16 cellular contexts compared by ENCODE assay signal in the genomic region with DNA sequence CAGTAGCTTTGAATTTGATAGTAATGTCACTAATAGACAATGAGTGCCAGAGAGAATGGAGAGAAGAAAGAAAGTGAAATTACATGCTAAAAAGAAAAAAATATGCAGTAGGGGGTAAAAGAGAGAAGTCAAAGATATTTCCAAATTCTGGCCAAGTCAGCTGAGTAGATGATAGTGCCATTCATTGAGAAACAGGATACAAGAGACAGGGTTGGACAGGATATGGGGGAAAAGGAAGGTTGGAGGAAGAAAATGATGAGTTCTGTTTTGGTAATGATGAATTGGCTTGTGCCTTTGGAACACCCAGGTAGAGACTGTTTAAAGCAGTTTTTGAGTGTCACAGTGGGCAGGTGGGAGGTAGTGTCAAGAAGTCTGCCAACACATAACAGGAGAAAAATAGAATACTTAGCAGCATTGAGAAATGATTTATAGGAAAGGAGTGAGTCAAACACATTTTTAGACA.
DNase-seq lines count a peak whose midpoint lies in the region; ATAC-seq, FAIRE-seq and TF ChIP-seq lines count a peak whose summit lies in the region.
"Had no signal": no experiment of that assay in that cellular context is flagged by ENCODE, and none has a peak within 500 bp of the region (broad histone marks: within the 10 kb centered on the region; RNA-seq: fewer than 3 reads in every experiment).

No MANE protein-coding gene starts in this region.

- peaks cover 9 to 35% (median 27%) of the 10 kb centered on the region in 3 donors for H3K4me1 ChIP-seq in pancreas
- H3K4me1 ChIP-seq in testis, result peaks cover 16% of the 10 kb centered on the region

- H3K36me3 ChIP-seq in brain microvascular endothelial cell (replicated peaks) (no peaks in the 10 kb centered on the region), pancreas (no peaks in the 10 kb centered on the region), testis (ENCODE audit: low read depth, missing control alignments) (no peaks in the 10 kb centered on the region)
- H3K36me3 ChIP-seq: adrenal gland, suprapubic skin had no signal

- FAIRE-seq in pancreas (lab: Jason Lieb, UNC), result no peak

- no peaks in the 10 kb centered on the region for H3K9me3 ChIP-seq in pancreas
- no peaks in the 10 kb centered on the region for H3K9me3 ChIP-seq in testis
- H3K9me3 ChIP-seq: adrenal gland, suprapubic skin had no signal

- no peak for TF ChIP-seq CTCF in C4-2B (conservative IDR thresholded peaks at IDR 0.05)
- no peak for TF ChIP-seq CTCF in brain microvascular endothelial cell (IDR thresholded peaks at IDR 0.05; ENCODE audit: low read depth, low read length, missing control alignments)
- TF ChIP-seq CTCF in pancreas (IDR thresholded peaks at IDR 0.05), result no peak
- no peak for TF ChIP-seq CTCF in testis (IDR thresholded peaks at IDR 0.05)

- DNase-seq in NOMO-1 treated with dmso at 0.1 percent for 144 hours (lab: John Stamatoyannopoulos, UW; ENCODE audit: unreplicated experiment) (peak; percentile 19), brain microvascular endothelial cell (no peak), pancreas (no peak), testis (no peak), sciatic nerve (ENCODE audit: low spot score) (no peak), SHP77 treated with DMSO at 0.1 percent for 48 hours (lab: John Stamatoyannopoulos, UW) (no peak)
- DNase-seq: activated T-cell treated with anti-CD3 and anti-CD28 coated beads, Interleukin-2, amount 50 U/mL, for 4 hours; H9; NCI-H2029 treated with DMSO at 0.1 percent for 48 hours; NK-92 treated with Interleukin-12 subunit alpha and Interleukin-12 subunit beta, amount 100 ng/mL, for 24 hours; stimulated activated CD4-positive, alpha-beta T cell treated with anti-CD3 and anti-CD28 coated beads, Interleukin-12 subunit alpha, Interleukin-12 subunit beta, amount 100 ng/mL, for 4 hours; T-helper 17 cell had no signal

- in situ Hi-C loops in brain microvascular endothelial cell (cut with HindIII; ENCODE audit: low pct_ligation_motif_present, low sequenced_read_pairs), result no loop called here

- ATAC-seq in pancreas (no peak), sciatic nerve (no peak), GM18517 (IDR thresholded peaks at IDR 0.05; ENCODE audit: unreplicated experiment) (no peak)
- ATAC-seq: T-helper 17 cell had no signal

- no peak for TF ChIP-seq POLR2A in testis (IDR thresholded peaks at IDR 0.05)

- intact Hi-C loops in pancreas (cut with DNase I), result no loop called here
- intact Hi-C loops in testis (cut with DNase I; ENCODE audit: low total_unique reads), result no loop called here
- intact Hi-C loops in sciatic nerve (cut with DNase I), result no loop called here

- H3K27ac ChIP-seq in C4-2B (peak overlapping the region; percentile 47; the same call in 1 of the 2 replicates), brain microvascular endothelial cell (peak overlapping the region; percentile 95), pancreas (peak overlapping the region in 3 of 4 donors; percentile 2 to 88 (median 67)), testis (peak overlapping the region in 1 of 2 donors; percentile 85)
- H3K27ac ChIP-seq: suprapubic skin had no signal

- no peak overlapping the region for H3K4me3 ChIP-seq in brain microvascular endothelial cell (ENCODE audit: low read depth, low read length)
- H3K4me3 ChIP-seq in pancreas, result no peak overlapping the region
- no peak overlapping the region for H3K4me3 ChIP-seq in testis
- H3K4me3 ChIP-seq: adrenal gland, suprapubic skin had no signal

- H3K27me3 ChIP-seq in brain microvascular endothelial cell (replicated peaks), result no peaks in the 10 kb centered on the region
- H3K27me3 ChIP-seq in pancreas, result no peaks in the 10 kb centered on the region
- no peaks in the 10 kb centered on the region for H3K27me3 ChIP-seq in testis
- H3K27me3 ChIP-seq: adrenal gland, suprapubic skin had no signal
